Comparison of ENCODE assay signal across 24 cellular contexts in the genomic region with DNA sequence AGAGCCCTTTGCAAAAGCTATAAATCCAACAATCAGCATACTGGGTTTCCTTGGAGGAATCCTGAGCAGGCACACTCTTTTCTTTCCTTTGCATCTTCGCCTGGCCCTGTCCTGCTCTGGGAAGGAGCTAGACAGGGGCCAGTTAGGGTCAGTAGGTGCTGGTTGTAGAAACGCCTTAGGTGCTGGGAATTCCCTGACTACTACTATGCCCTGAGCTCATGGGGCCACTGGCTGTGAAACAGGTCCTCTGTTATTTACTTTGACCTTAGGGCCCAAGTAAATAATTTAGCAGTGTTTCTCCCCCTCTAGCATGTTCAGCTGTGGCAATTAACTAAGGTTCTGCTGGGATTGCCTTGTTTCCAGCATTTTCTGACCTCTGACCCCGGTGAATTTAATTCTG. TPM values are rescaled to one million over a fixed set of nuclear protein-coding genes. Genes with fewer than 3 reads are reported as not detected.
DNase-seq lines count a peak whose midpoint lies in the region; ATAC-seq, FAIRE-seq and TF ChIP-seq lines count a peak whose summit lies in the region.
"Had no signal": no experiment of that assay in that cellular context is flagged by ENCODE, and none has a peak within 500 bp of the region (broad histone marks: within the 10 kb centered on the region; RNA-seq: fewer than 3 reads in every experiment).

No MANE protein-coding gene starts in this region.

- H3K27ac Mint-ChIP-seq in neural progenitor cell = no peak overlapping the region
- H3K27ac Mint-ChIP-seq in Calu3 (ENCODE audit: unreplicated experiment) = no peak overlapping the region
- H3K27ac Mint-ChIP-seq: CD14-positive monocyte; CD4-positive, alpha-beta T cell had no signal

- TF ChIP-seq POLR2A in right lobe of liver (IDR thresholded peaks at IDR 0.05) (no peak), HepG2 (IDR thresholded peaks at IDR 0.05; ENCODE audit: insufficient read depth in 1 of 2, low read depth in 2 of 2, low read length in 2 of 2) (no peak), spleen (IDR thresholded peaks at IDR 0.05) (no peak)

- H3K4me1 Mint-ChIP-seq in neural progenitor cell (peaks cover 31% of the 10 kb centered on the region), Calu3 (ENCODE audit: low read depth, unreplicated experiment) (no peaks in the 10 kb centered on the region)
- H3K4me1 Mint-ChIP-seq: CD14-positive monocyte had no signal

- no peaks in the 10 kb centered on the region for H3K4me1 ChIP-seq in right lobe of liver
- H3K4me1 ChIP-seq in HepG2 (ENCODE audit: insufficient read depth, low read length) = no peaks in the 10 kb centered on the region
- peaks cover 4% of the 10 kb centered on the region for H3K4me1 ChIP-seq in neural progenitor cell
- H3K4me1 ChIP-seq in spleen = no peaks in the 10 kb centered on the region
- H3K4me1 ChIP-seq: A549, BE2C had no signal

- TF ChIP-seq EP300 in HepG2 (IDR thresholded peaks at IDR 0.05; ENCODE audit: low read depth in 2 of 2, low read length in 2 of 2) = no peak
- no peak for TF ChIP-seq EP300 in HepG2 (CRISPR knock-in tag; IDR thresholded peaks at IDR 0.05; ENCODE audit: borderline replicate concordance)

- no peaks in the 10 kb centered on the region for H3K9me3 ChIP-seq in right lobe of liver
- H3K9me3 ChIP-seq in HepG2 (ENCODE audit: low read length) = no peaks in the 10 kb centered on the region
- H3K9me3 ChIP-seq in neural progenitor cell (ENCODE audit: low read depth) = no peaks in the 10 kb centered on the region
- no peaks in the 10 kb centered on the region for H3K9me3 ChIP-seq in spleen
- H3K9me3 ChIP-seq: A549; BE2C; BLaER1 treated with 17β-estradiol and CSF1 and Interleukin-3, amounts not matched to agents 10 nM and 100 nM had no signal

- BruUV-seq in HepG2 (replicated peaks; lab: Mats Ljungman, UMichigan) = no TSS peak
- no TSS peak for BruUV-seq in Calu3 (replicated peaks; lab: Mats Ljungman, UMichigan)

- H3K36me3 Mint-ChIP-seq in neural progenitor cell = no peaks in the 10 kb centered on the region
- no peaks in the 10 kb centered on the region for H3K36me3 Mint-ChIP-seq in Calu3 (ENCODE audit: insufficient read depth, unreplicated experiment)
- H3K36me3 Mint-ChIP-seq: CD14-positive monocyte had no signal

- H3K27me3 Mint-ChIP-seq in neural progenitor cell (ENCODE audit: insufficient read depth, low read depth) (peaks cover 9% of the 10 kb centered on the region), Calu3 (ENCODE audit: unreplicated experiment) (peaks cover 86% of the 10 kb centered on the region)

- no peak overlapping the region for H3K9ac ChIP-seq in HepG2 (ENCODE audit: insufficient read depth, low read depth, low read length)
- no peak overlapping the region for H3K9ac ChIP-seq in neural progenitor cell
- H3K9ac ChIP-seq: BLaER1 treated with 17β-estradiol and CSF1 and Interleukin-3, amounts not matched to agents 10 nM and 100 nM had no signal

- H3K4me3 Mint-ChIP-seq in neural progenitor cell = no peak overlapping the region
- H3K4me3 Mint-ChIP-seq in Calu3 (ENCODE audit: low read depth, unreplicated experiment) = no peak overlapping the region
- H3K4me3 Mint-ChIP-seq: CD14-positive monocyte; CD4-positive, alpha-beta T cell had no signal

- no peaks in the 10 kb centered on the region for H3K27me3 ChIP-seq in right lobe of liver
- H3K27me3 ChIP-seq in HepG2 (ENCODE audit: control insufficient read depth in 1 of 2, insufficient read depth in 2 of 2, low read length in 2 of 2) = peaks cover 2 to 3% of the 10 kb centered on the region in 2 experiments; a peak in 3 of 5 replicates
- no peaks in the 10 kb centered on the region for H3K27me3 ChIP-seq in neural progenitor cell
- peaks cover 0 to 54% (median 5%) of the 10 kb centered on the region in 7 donors for H3K27me3 ChIP-seq in spleen (replicated peaks in 1 of 7)
- H3K27me3 ChIP-seq: BE2C; BLaER1 treated with 17β-estradiol and CSF1 and Interleukin-3, amounts not matched to agents 10 nM and 100 nM had no signal

- H3K4me2 ChIP-seq in HepG2 (ENCODE audit: low read depth, low read length) (no peak overlapping the region), neural progenitor cell (no peak overlapping the region)
- H3K4me2 ChIP-seq: A549; BLaER1 treated with 17β-estradiol and CSF1 and Interleukin-3, amounts not matched to agents 10 nM and 100 nM had no signal

- H3K27ac ChIP-seq in right lobe of liver (no peak overlapping the region), HepG2 (ENCODE audit: extremely low read length, insufficient read depth, low read length) (no peak overlapping the region), neural progenitor cell (no peak overlapping the region), spleen (no peak overlapping the region)
- H3K27ac ChIP-seq: A549; BLaER1 treated with 17β-estradiol and CSF1 and Interleukin-3, amounts not matched to agents 10 nM and 100 nM had no signal

- TF ChIP-seq CTCF in right lobe of liver (IDR thresholded peaks at IDR 0.05) (no peak), HepG2 (CRISPR knock-in tag; IDR thresholded peaks at IDR 0.05) (no peak), neural progenitor cell (IDR thresholded peaks at IDR 0.05) (no peak), spleen (IDR thresholded peaks at IDR 0.05 in 8 of 11, conservative IDR thresholded peaks at IDR 0.05 in 3 of 11) (no peak), Calu3 (IDR thresholded peaks at IDR 0.05; ENCODE audit: unreplicated experiment) (no peak)

- CTCF ChIA-PET in HepG2 (lab: Yijun Ruan, JAX; ENCODE audit: low intra/inter-chr PET ratio, low total read pairs) (no interaction called here), Calu3 (lab: Charles Lee) (no interaction called here)

- H3K36me3 ChIP-seq in right lobe of liver = no peaks in the 10 kb centered on the region
- H3K36me3 ChIP-seq in HepG2 (replicated peaks in 1 of 2; ENCODE audit: control insufficient read depth in 1 of 2, insufficient read depth in 2 of 2, low read length in 2 of 2) = no peaks in the 10 kb centered on the region
- no peaks in the 10 kb centered on the region for H3K36me3 ChIP-seq in neural progenitor cell
- no peaks in the 10 kb centered on the region for H3K36me3 ChIP-seq in spleen
- H3K36me3 ChIP-seq: BE2C; BLaER1 treated with 17β-estradiol and CSF1 and Interleukin-3, amounts not matched to agents 10 nM and 100 nM had no signal

- in situ Hi-C loops in HepG2 (cut with HindIII; ENCODE audit: extremely low pct_ligation_motif_present, low pct_unique_long_range_greater_than_20kb) = no loop called here

- ATAC-seq in right lobe of liver (peak in 3 of 4 donors; percentile 20 to 88 (median 28)), HepG2 (no peak)
- ATAC-seq: A549 had no signal

- no peaks in the 10 kb centered on the region for H3F3A ChIP-seq in neural progenitor cell (ENCODE audit: low read depth)

- DNase-seq in right lobe of liver (no peak), HepG2 (ENCODE audit: low spot score) (no peak), neural progenitor cell (ENCODE audit: low spot score) (no peak), spleen (peak; percentile 10), DMS153 (lab: John Stamatoyannopoulos, UW) (no peak), Calu3 (no peak)
- DNase-seq: 8988T; ACHN; AML-193; BE2C; CD4-positive, alpha-beta T cell; COR-L47; DMS79; EL; GF-D8; H7; HCEC 1CT had no signal

- no peaks in the 10 kb centered on the region; the same call in 1 of the 2 replicates for H4K20me1 ChIP-seq in HepG2 (ENCODE audit: insufficient read depth, low read length)
- no peaks in the 10 kb centered on the region for H4K20me1 ChIP-seq in neural progenitor cell (ENCODE audit: low read depth)

- peaks cover 3% of the 10 kb centered on the region for H3K9me3 Mint-ChIP-seq in neural progenitor cell
- H3K9me3 Mint-ChIP-seq in Calu3 (ENCODE audit: low read depth, unreplicated experiment) = no peaks in the 10 kb centered on the region
- H3K9me3 Mint-ChIP-seq: CD14-positive monocyte; CD4-positive, alpha-beta T cell had no signal

- FAIRE-seq in HepG2 (lab: Jason Lieb, UNC) = no peak
- FAIRE-seq: A549, GM12891, GM18507, H1 had no signal

- no peak overlapping the region for H2AFZ ChIP-seq in HepG2 (ENCODE audit: low read length)
- H2AFZ ChIP-seq in neural progenitor cell (replicated peaks) = peak overlapping the region; percentile 34

- POLR2A ChIA-PET in HepG2 (lab: Yijun Ruan, JAX) = no interaction called here

- H3K79me2 ChIP-seq in HepG2 (ENCODE audit: insufficient read depth, low read length) (no peaks in the 10 kb centered on the region), neural progenitor cell (ENCODE audit: low read depth) (no peaks in the 10 kb centered on the region)

- 52% methylated on average over 3 of the region's 3 CpGs for WGBS in right lobe of liver (ENCODE audit: insufficient coverage, low coverage, low lambda C conversion rate, missing lambda C conversion rate)
- WGBS in HepG2 (ENCODE audit: low lambda C conversion rate) = 16% methylated on average over 3 of the region's 3 CpGs
- WGBS in spleen, 5 donors = 73 to 88% (median 79%) methylated on average over 3 of the region's 3 CpGs

- no peak for TF ChIP-seq RAD21 in HepG2 (CRISPR knock-in tag; IDR thresholded peaks at IDR 0.05)

- no peak overlapping the region for H3K4me3 ChIP-seq in right lobe of liver
- H3K4me3 ChIP-seq in HepG2 (replicated peaks in 1 of 3; ENCODE audit: insufficient read depth in 1 of 3, low read depth in 2 of 3, low read length in 3 of 3) = no peak overlapping the region
- no peak overlapping the region for H3K4me3 ChIP-seq in neural progenitor cell
- H3K4me3 ChIP-seq in spleen = no peak overlapping the region
- H3K4me3 ChIP-seq: A549; BLaER1 treated with 17β-estradiol and CSF1 and Interleukin-3, amounts not matched to agents 10 nM and 100 nM had no signal

- intact Hi-C loops in right lobe of liver (cut with DNase I) (no loop called here), HepG2 (cut with micrococcal nuclease; ENCODE audit: unreplicated experiment) (no loop called here), spleen (cut with DNase I; ENCODE audit: low total_unique reads) (no loop called here), Calu3 (cut with micrococcal nuclease; ENCODE audit: unreplicated experiment) (no loop called here)

RNA-seq across cellular contexts. Expression of gene WSCD1, which starts 15.8 kb away (rescaled TPM):
- 1 to 10 TPM; 1.3 to 4.6 (median 1.6) TPM for total RNA-seq in right lobe of liver
- 2.2 and 2.7 TPM in 2 replicates for total RNA-seq in HepG2 (2016; rRNA removed; fragmentation: Illumina TruSeq; extraction: Trizol)
- total RNA-seq in HepG2 (2016; cell fraction: cytosol; rRNA removed; fragmentation: Illumina TruSeq; extraction: Trizol; ENCODE audit: low read depth) = 1.3 and 1.5 TPM in 2 replicates
- 2.3 and 2.6 TPM in 2 replicates for total RNA-seq in HepG2 (2016; cell fraction: insoluble cytoplasmic fraction; rRNA removed; fragmentation: Illumina TruSeq; extraction: Trizol)
- total RNA-seq in HepG2 (2016; cell fraction: membrane; rRNA removed; fragmentation: Illumina TruSeq; extraction: Trizol) = 3.8 TPM in 2 replicates
- total RNA-seq in HepG2 (2016; cell fraction: nucleus; rRNA removed; fragmentation: Illumina TruSeq; extraction: Trizol) = 1.4 and 1.6 TPM in 2 replicates
- polyA plus RNA-seq in HepG2 (2011; rRNA removed) = 0.24 and 0.50 TPM in 2 replicates
- polyA plus RNA-seq in HepG2 (2011; cell fraction: cytosol; rRNA removed) = 0.60 and 0.71 TPM in 2 replicates
- polyA plus RNA-seq in HepG2 (2011; cell fraction: nucleus; rRNA removed) = 0.48 and 0.57 TPM in 2 replicates
- polyA plus RNA-seq in HepG2 (2012) = 0.43 and 0.65 TPM in 2 replicates
- 1.2 and 1.5 TPM in 2 replicates for polyA plus RNA-seq in HepG2 (2016; cell fraction: cytosol; fragmentation: Illumina TruSeq; extraction: Trizol; ENCODE audit: low read depth)
- 2.5 and 3.8 TPM in 2 replicates for polyA plus RNA-seq in HepG2 (2016; cell fraction: insoluble cytoplasmic fraction; fragmentation: Illumina TruSeq; extraction: Trizol; ENCODE audit: low read depth)
- 2.6 and 3.4 TPM in 2 replicates for polyA plus RNA-seq in HepG2 (2016; cell fraction: membrane; fragmentation: Illumina TruSeq; extraction: Trizol; ENCODE audit: low read depth)
- polyA plus RNA-seq in HepG2 (2016; cell fraction: nucleus; fragmentation: Illumina TruSeq; extraction: Trizol; ENCODE audit: insufficient read depth, low read depth) = 2.0 and 2.1 TPM in 2 replicates
- 1.2 TPM in 1 of 2 replicates, not detected in the other for polyA minus RNA-seq in HepG2 (2011; rRNA and poly(A)+ RNA removed; ENCODE audit: low replicate concordance)
- polyA minus RNA-seq in HepG2 (2011; cell fraction: cytosol; rRNA and poly(A)+ RNA removed) = 0.69 and 0.70 TPM in 2 replicates
- 0.12 and 0.13 TPM in 2 replicates for polyA minus RNA-seq in HepG2 (2011; cell fraction: nucleus; rRNA and poly(A)+ RNA removed)
- total RNA-seq in neural progenitor cell (ENCODE audit: low replicate concordance) = 20.2 and 41.3 TPM in 2 replicates
- 10 to 100 TPM; 22.9 to 84.1 (median 53.6) TPM for total RNA-seq in spleen
- polyA plus RNA-seq in spleen = 1 to 10 TPM; 2.4 to 6.2 (median 5.8) TPM
- total RNA-seq in Calu3 (2022) = 0.45 and 1.8 TPM in 2 replicates
- total RNA-seq: CD4-positive, alpha-beta T cell; G401 had no signal
- polyA plus RNA-seq: CD14-positive monocyte had no signal
